In the genomic region with DNA sequence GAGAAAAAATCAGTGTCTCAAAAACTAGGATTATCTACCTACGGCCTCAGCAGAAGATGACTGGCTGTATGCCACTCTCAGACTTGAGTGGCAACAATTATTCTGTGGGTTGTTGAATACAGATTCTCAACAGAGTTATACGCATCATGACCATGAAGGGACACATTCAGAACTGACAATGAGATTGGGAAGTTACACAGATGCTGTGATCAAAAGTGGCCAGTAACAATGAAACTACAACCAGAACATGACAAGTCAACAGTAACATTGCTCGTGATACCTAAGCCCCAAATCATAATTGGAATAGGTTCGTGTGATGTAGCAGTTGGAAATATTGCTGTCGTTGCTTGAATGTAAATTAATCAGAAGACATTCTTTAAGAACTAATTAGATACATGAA, we compare ENCODE assay signal across 34 cellular contexts.
"Had no signal": no experiment of that assay in that cellular context is flagged by ENCODE, and none has a peak within 500 bp of the region (broad histone marks: within the 10 kb centered on the region; RNA-seq: fewer than 3 reads in every experiment).

No MANE protein-coding gene starts in this region.

- H3K36me3 ChIP-seq: Peyer's patch, WERI-Rb-1 had no signal

- H3K9me3 ChIP-seq: Peyer's patch had no signal

- DNase-seq: activated CD4-positive, alpha-beta memory T cell treated with anti-CD3 and anti-CD28 coated beads, Interleukin-2, amount 10 ng/mL, durations not matched to agents 7 days and 5 days; activated CD4-positive, alpha-beta T cell treated with anti-CD3 and anti-CD28 coated beads for 1 hour; activated CD4-positive, alpha-beta T cell treated with anti-CD3 and anti-CD28 coated beads for 48 hours; activated CD4-positive, CD25-positive, alpha-beta regulatory T cell; activated CD8-positive, alpha-beta memory T cell treated with anti-CD3 and anti-CD28 coated beads for 24 hours; activated CD8-positive, alpha-beta memory T cell treated with anti-CD3 and anti-CD28 coated beads, Interleukin-2, amount 10 ng/mL, durations not matched to agents 7 days and 5 days; activated CD8-positive, alpha-beta memory T cell treated with anti-CD3 and anti-CD28 coated beads, Interleukin-2, amount 50 U/mL, for 48 hours; activated effector memory CD4-positive, alpha-beta T cell treated with Interleukin-2 at 50 U/mL for 16 hours; activated naive CD4-positive, alpha-beta T cell treated with anti-CD3 and anti-CD28 coated beads, Interleukin-2, amount 10 ng/mL, durations not matched to agents 7 days and 5 days; activated naive CD8-positive, alpha-beta T cell treated with anti-CD3 and anti-CD28 coated beads, Interleukin-2, amount 50 U/mL, for 24 hours; activated T-cell treated with anti-CD3 and anti-CD28 coated beads, Interleukin-2, amount 50 U/mL, for 48 hours; anterior cingulate cortex; caudate nucleus; cerebellar nuclear complex; cortex of kidney; NCI-H1105 treated with DMSO at 0.1 percent for 48 hours; NCI-H1436; NCI-H1694; NCI-H1930; NCI-H2107; NCI-H2171; NCI-H510A; NCI-H526; NCI-H748 treated with DMSO at 0.1 percent for 48 hours; PC-3; Peyer's patch; RPMI8226; SIG-M5; SW 1271; T-helper 1 cell; T-helper 2 cell; T-helper 9 cell; WERI-Rb-1 had no signal

- FAIRE-seq: bronchial epithelial cell had no signal

- H3K27me3 ChIP-seq: Peyer's patch had no signal

- H3K4me3 ChIP-seq: Peyer's patch had no signal

- H3K27ac ChIP-seq: Peyer's patch, WERI-Rb-1 had no signal

- H3K4me1 ChIP-seq: Peyer's patch had no signal
